23 cellular contexts compared by ENCODE assay signal in genomic region chr1:70727891-70728443, GRCh38.
"Had no signal": no experiment of that assay in that cellular context is flagged by ENCODE, and none has a peak within 500 bp of the region (broad histone marks: within the 10 kb centered on the region; RNA-seq: fewer than 3 reads in every experiment).

No MANE protein-coding gene starts in this region.

- H3K4me1 ChIP-seq: gastrocnemius medialis, heart left ventricle, parathyroid adenoma, right lobe of liver, stomach had no signal

- H3K4me3 ChIP-seq: coronary artery, gastrocnemius medialis, heart left ventricle, right lobe of liver, smooth muscle cell, stomach had no signal

- ATAC-seq: gastrocnemius medialis; heart left ventricle; natural killer cell; right lobe of liver; stimulated activated effector memory CD8-positive, alpha-beta T cell treated with anti-CD3 and anti-CD28 coated beads, Interleukin-12 subunit alpha, Interleukin-12 subunit beta, amount 100 ng/mL, for 72 hours had no signal

- H3K27ac ChIP-seq: coronary artery, gastrocnemius medialis, heart left ventricle, parathyroid adenoma, right lobe of liver, stomach had no signal

- H3K27me3 ChIP-seq: gastrocnemius medialis, heart left ventricle, right lobe of liver, stomach had no signal

- H3K9me3 ChIP-seq: gastrocnemius medialis, right lobe of liver had no signal

- H3K4me2 ChIP-seq: smooth muscle cell had no signal

- H3K9ac ChIP-seq: parathyroid adenoma had no signal

- H2AFZ ChIP-seq: parathyroid adenoma had no signal

- DNase-seq: activated CD4-positive, alpha-beta T cell treated with anti-CD3 and anti-CD28 coated beads, Interleukin-2, amount 50 U/mL, for 1 hour; activated CD4-positive, CD25-positive, alpha-beta regulatory T cell treated with anti-CD3 and anti-CD28 coated beads, Interleukin-2, amount 50 U/mL, for 72 hours; activated CD8-positive, alpha-beta memory T cell treated with anti-CD3 and anti-CD28 coated beads, Interleukin-2, amount 50 U/mL, for 48 hours; activated effector memory CD4-positive, alpha-beta T cell treated with Interleukin-2 at 50 U/mL for 16 hours; activated naive CD4-positive, alpha-beta T cell treated with anti-CD3 and anti-CD28 coated beads, Interleukin-2, amount 10 ng/mL, durations not matched to agents 7 days and 5 days; activated T-cell treated with anti-CD3 and anti-CD28 coated beads, Interleukin-2, amount 50 U/mL, for 48 hours; aorta; erythroblast; gastrocnemius medialis; immature natural killer cell; kidney glomerular epithelial cell; mesenchymal stem cell; natural killer cell; right lobe of liver; stimulated activated CD4-positive, alpha-beta T cell treated with anti-CD3 and anti-CD28 coated beads, Interleukin-4, amount 100 ng/mL, for 24 hours; stomach; T1000; trophoblast cell had no signal

- H3K36me3 ChIP-seq: gastrocnemius medialis, heart left ventricle, right lobe of liver, stomach had no signal
